25 cellular contexts compared by ENCODE assay signal in genomic region chr1:2089051-2089450, GRCh38. TPM values are rescaled to one million over a fixed set of nuclear protein-coding genes. Genes with fewer than 3 reads are reported as not detected.
DNase-seq lines count a peak whose midpoint lies in the region; ATAC-seq, FAIRE-seq and TF ChIP-seq lines count a peak whose summit lies in the region.
"Had no signal": no experiment of that assay in that cellular context is flagged by ENCODE, and none has a peak within 500 bp of the region (broad histone marks: within the 10 kb centered on the region; RNA-seq: fewer than 3 reads in every experiment).

No MANE protein-coding gene starts in this region.

- no peak for FAIRE-seq in astrocyte (lab: Jason Lieb, UNC)
- FAIRE-seq: HepG2 had no signal

- no peak overlapping the region for H3K4me3 ChIP-seq in astrocyte (ENCODE audit: insufficient read depth, low read depth, low read length)
- H3K4me3 ChIP-seq in endodermal cell (ENCODE audit: low read length) = no peak overlapping the region
- H3K4me3 ChIP-seq: HAP-1, Peyer's patch, SJCRH30 had no signal

- no peaks in the 10 kb centered on the region for H3K9me3 ChIP-seq in astrocyte (ENCODE audit: insufficient read depth, low read depth, low read length)
- no peaks in the 10 kb centered on the region for H3K9me3 ChIP-seq in endodermal cell (ENCODE audit: control insufficient read depth, low read length)
- H3K9me3 ChIP-seq: HAP-1, Peyer's patch, SJCRH30 had no signal

- TF ChIP-seq CTCF in astrocyte (IDR thresholded peaks at IDR 0.05; ENCODE audit: insufficient read depth, low read depth, low read length) (no peak), endodermal cell (conservative IDR thresholded peaks at IDR 0.05) (no peak), osteocyte (IDR thresholded peaks at IDR 0.05) (no peak), natural killer cell (IDR thresholded peaks at IDR 0.05) (no peak)

- H3K4me1 ChIP-seq in astrocyte (ENCODE audit: insufficient read depth, low read length) = peaks cover 17% of the 10 kb centered on the region
- H3K4me1 ChIP-seq in endodermal cell (ENCODE audit: control insufficient read depth, insufficient read depth, low read length) = no peaks in the 10 kb centered on the region
- H3K4me1 ChIP-seq: HAP-1, SJCRH30 had no signal

- H4K20me1 ChIP-seq in astrocyte (ENCODE audit: insufficient read depth, low read length) = no peaks in the 10 kb centered on the region

- no peaks in the 10 kb centered on the region for H3K79me2 ChIP-seq in astrocyte (ENCODE audit: insufficient read depth, low read length)

- H3K27me3 ChIP-seq in astrocyte (ENCODE audit: insufficient read depth, low read length) (no peaks in the 10 kb centered on the region), endodermal cell (ENCODE audit: control insufficient read depth, insufficient read depth, low read length, poor library complexity, severe bottlenecking) (no peaks in the 10 kb centered on the region)
- H3K27me3 ChIP-seq: Peyer's patch had no signal

- peak overlapping the region; percentile 62 for H3K27ac Mint-ChIP-seq in astrocyte (ENCODE audit: unreplicated experiment)
- peak overlapping the region; percentile 62 for H3K27ac Mint-ChIP-seq in endodermal cell
- H3K27ac Mint-ChIP-seq in osteocyte (ENCODE audit: unreplicated experiment) = peak overlapping the region; percentile 71
- no peak overlapping the region for H3K27ac Mint-ChIP-seq in natural killer cell
- H3K27ac Mint-ChIP-seq: CD4-positive, CD25-positive, alpha-beta regulatory T cell had no signal

- H3K4me3 Mint-ChIP-seq in astrocyte (ENCODE audit: unreplicated experiment) (no peak overlapping the region), endodermal cell (no peak overlapping the region), osteocyte (ENCODE audit: unreplicated experiment) (no peak overlapping the region), natural killer cell (no peak overlapping the region)
- H3K4me3 Mint-ChIP-seq: CD4-positive, CD25-positive, alpha-beta regulatory T cell had no signal

- WGBS in endodermal cell (ENCODE audit: insufficient coverage in 1 of 2, insufficient read length in 1 of 2), 2 experiments = 95 to 97% methylated on average over 11 to 17 of the region's 17 CpGs

- no peaks in the 10 kb centered on the region for H3K27me3 Mint-ChIP-seq in astrocyte (ENCODE audit: low read depth, unreplicated experiment)
- H3K27me3 Mint-ChIP-seq in endodermal cell (ENCODE audit: insufficient read depth) = no peaks in the 10 kb centered on the region
- H3K27me3 Mint-ChIP-seq in osteocyte (ENCODE audit: unreplicated experiment) = no peaks in the 10 kb centered on the region
- H3K27me3 Mint-ChIP-seq in natural killer cell (ENCODE audit: low read depth in 2 of 2) = no peaks in the 10 kb centered on the region
- H3K27me3 Mint-ChIP-seq: CD4-positive, CD25-positive, alpha-beta regulatory T cell had no signal

- H3K36me3 Mint-ChIP-seq in astrocyte (ENCODE audit: low read depth, unreplicated experiment) = no peaks in the 10 kb centered on the region
- H3K36me3 Mint-ChIP-seq in endodermal cell (ENCODE audit: low read depth) = peaks cover 4% of the 10 kb centered on the region
- no peaks in the 10 kb centered on the region for H3K36me3 Mint-ChIP-seq in osteocyte (ENCODE audit: unreplicated experiment)
- no peaks in the 10 kb centered on the region for H3K36me3 Mint-ChIP-seq in natural killer cell
- H3K36me3 Mint-ChIP-seq: CD4-positive, CD25-positive, alpha-beta regulatory T cell had no signal

- H3K9ac ChIP-seq in astrocyte (ENCODE audit: low read length) (no peak overlapping the region), endodermal cell (ENCODE audit: extremely low read depth, low read length, poor library complexity, severe bottlenecking) (no peak overlapping the region)

- H3K9me3 Mint-ChIP-seq in astrocyte (ENCODE audit: unreplicated experiment) = no peaks in the 10 kb centered on the region
- no peaks in the 10 kb centered on the region for H3K9me3 Mint-ChIP-seq in endodermal cell
- H3K9me3 Mint-ChIP-seq in osteocyte (ENCODE audit: unreplicated experiment) = no peaks in the 10 kb centered on the region
- no peaks in the 10 kb centered on the region for H3K9me3 Mint-ChIP-seq in natural killer cell
- H3K9me3 Mint-ChIP-seq: CD4-positive, CD25-positive, alpha-beta regulatory T cell had no signal

- DNase-seq in astrocyte (ENCODE audit: low read depth) = no peak
- DNase-seq in endodermal cell = no peak
- DNase-seq in osteocyte (ENCODE audit: extremely low spot score, unreplicated experiment) = no peak
- DNase-seq in SW 1271 (lab: John Stamatoyannopoulos, UW) = no peak
- no peak for DNase-seq in natural killer cell
- DNase-seq in head of caudate nucleus = no peak
- DNase-seq: CD4-positive, CD25-positive, alpha-beta regulatory T cell; COR-L47; DMS 273 treated with DMSO at 0.1 percent for 48 hours; DMS79 treated with DMSO at 0.1 percent for 48 hours; KG1; NCI-H1092; NCI-H1436 treated with DMSO at 0.1 percent for 48 hours; NCI-H1930; NCI-H226; NCI-H510A treated with DMSO at 0.1 percent for 48 hours; NCI-H748 treated with DMSO at 0.1 percent for 48 hours; NK-92 treated with Interleukin-12 subunit alpha and Interleukin-12 subunit beta, amount 100 ng/mL, for 24 hours; Peyer's patch; SJCRH30 had no signal

- intact Hi-C loops in natural killer cell (cut with micrococcal nuclease) = no loop called here
- intact Hi-C loops in head of caudate nucleus (cut with DNase I) = no loop called here

- H3K4me1 Mint-ChIP-seq in astrocyte (ENCODE audit: low read depth, unreplicated experiment) = peaks cover 10% of the 10 kb centered on the region
- H3K4me1 Mint-ChIP-seq in endodermal cell = no peaks in the 10 kb centered on the region
- peaks cover 10% of the 10 kb centered on the region for H3K4me1 Mint-ChIP-seq in osteocyte (ENCODE audit: unreplicated experiment)
- H3K4me1 Mint-ChIP-seq in natural killer cell = no peaks in the 10 kb centered on the region

- no peaks in the 10 kb centered on the region for H3K36me3 ChIP-seq in astrocyte (ENCODE audit: insufficient read depth, low read length)
- H3K36me3 ChIP-seq in endodermal cell (ENCODE audit: control insufficient read depth, insufficient read depth, low read length) = no peaks in the 10 kb centered on the region
- H3K36me3 ChIP-seq: HAP-1, SJCRH30 had no signal

- no peak overlapping the region for H3K4me2 ChIP-seq in astrocyte (ENCODE audit: low read length)

- H2AFZ ChIP-seq in astrocyte (ENCODE audit: low read depth, low read length) = no peak overlapping the region

- no peak for ATAC-seq in HG03196 (IDR thresholded peaks at IDR 0.05; ENCODE audit: unreplicated experiment)
- no peak for ATAC-seq in natural killer cell
- ATAC-seq: HepG2 had no signal

- H3K27ac ChIP-seq in astrocyte (ENCODE audit: low read depth, low read length) (no peak overlapping the region), endodermal cell (ENCODE audit: low read depth, low read length) (no peak overlapping the region), temporal lobe (ENCODE audit: low read depth, low read length) (peak overlapping the region; percentile 97)
- H3K27ac ChIP-seq: HL-60, SJCRH30 had no signal

RNA-seq across cellular contexts. Expression of gene PRKCZ, which starts 38.8 kb away (rescaled TPM):
- 28.6 and 32.6 TPM in 2 replicates for total RNA-seq in astrocyte
- total RNA-seq in endodermal cell = 10 to 100 TPM; 49.9 to 68.5 TPM
- polyA plus RNA-seq in endodermal cell (2013, experiment 1 of 2) = 18.0 TPM
- polyA plus RNA-seq in endodermal cell (2013, experiment 2 of 2) = 17.8 TPM
- 2.3 and 3.1 TPM in 2 replicates for total RNA-seq in osteocyte
- total RNA-seq in temporal lobe = 53.1 TPM
- 10 to 100 TPM; 25.1 to 37.1 (median 30.5) TPM for total RNA-seq in natural killer cell

Comparison
In these comparisons a context has a peak if more than half of its experiments do, and no peak if none do; other contexts are left out.
1. H3K27ac Mint-ChIP-seq: peak in astrocyte (single experiment), endodermal cell (single experiment) and osteocyte (single experiment); none in natural killer cell (0 of 2).